8 cellular contexts compared by ENCODE assay signal in genomic region chr1:26278835-26279597, GRCh38. TPM values are rescaled to one million over a fixed set of nuclear protein-coding genes. Genes with fewer than 3 reads are reported as not detected.
A peak's percentile ranks its signal among the peaks of the same experiment; 100 is the strongest.
DNase-seq lines count a peak whose midpoint lies in the region; ATAC-seq and TF ChIP-seq lines count a peak whose summit lies in the region.

No MANE protein-coding gene starts in this region.

- in situ Hi-C loops in gastrocnemius medialis (cut with MboI; ENCODE audit: low sequenced_read_pairs in 4 of 4) = loop anchor here in 2 of 4 donors (5.0 kb wide), 1 partner anchor 43 kb away; no protein-coding TSS in a partner anchor

- H3K27me3 ChIP-seq in right atrium auricular region (no peaks in the 10 kb centered on the region), gastrocnemius medialis (no peaks in the 10 kb centered on the region)

- H3K9me3 ChIP-seq in right atrium auricular region (no peaks in the 10 kb centered on the region), gastrocnemius medialis (no peaks in the 10 kb centered on the region)

- H3K4me1 ChIP-seq in right atrium auricular region = peaks cover 0 to 93% of the 10 kb centered on the region in 2 donors
- H3K4me1 ChIP-seq in gastrocnemius medialis = peaks cover 49 to 67% of the 10 kb centered on the region in 2 donors

- TF ChIP-seq CTCF in right atrium auricular region (IDR thresholded peaks at IDR 0.05) (no peak), gastrocnemius medialis (IDR thresholded peaks at IDR 0.05 in 4 of 5, conservative IDR thresholded peaks at IDR 0.05 in 1 of 5) (no peak)

- H3K27ac ChIP-seq in right atrium auricular region = peak overlapping the region; percentile 93 to 97
- peak overlapping the region; percentile 89 to 98 (median 93) for H3K27ac ChIP-seq in gastrocnemius medialis

- intact Hi-C loops in gastrocnemius medialis (cut with DNase I; ENCODE audit: low total_unique reads) = loop anchor here (5.0 kb wide), 1 partner anchor 97 kb away; no protein-coding TSS in a partner anchor

- H3K36me3 ChIP-seq in right atrium auricular region = peaks cover 24% of the 10 kb centered on the region
- peaks cover 0 to 26% of the 10 kb centered on the region in 2 donors for H3K36me3 ChIP-seq in gastrocnemius medialis

- peak; percentile 45 to 52 for TF ChIP-seq POLR2A in gastrocnemius medialis (IDR thresholded peaks at IDR 0.05)

- DNase-seq in GM04504 (ENCODE audit: low read depth) (peak; percentile 58), NCI-H2171 treated with DMSO at 0.1 percent for 48 hours (lab: John Stamatoyannopoulos, UW) (peak; percentile 76), right atrium auricular region (ENCODE audit: low spot score) (peak; percentile 83), gastrocnemius medialis (peak in 1 of 2 donors; percentile 75), NCI-H2029 treated with DMSO at 0.1 percent for 48 hours (lab: John Stamatoyannopoulos, UW) (no peak)
- DNase-seq in activated naive CD4-positive, alpha-beta T cell treated with anti-CD3 and anti-CD28 coated beads, Interleukin-2, amount 50 U/mL, for 16 hours = peak; percentile 34

- ATAC-seq in gastrocnemius medialis (peak; percentile 32 to 35), HG03175 (IDR thresholded peaks at IDR 0.05; ENCODE audit: unreplicated experiment) (no peak), HG02885 (IDR thresholded peaks at IDR 0.05; ENCODE audit: poor library complexity, unreplicated experiment) (no peak)

- H3K4me3 ChIP-seq in right atrium auricular region (peak overlapping the region; percentile 73 to 86), gastrocnemius medialis (peak overlapping the region; percentile 75 to 84 (median 78))

RNA-seq across cellular contexts. Expression of gene SH3BGRL3, which starts 0.9 kb away (rescaled TPM):
- total RNA-seq in right atrium auricular region (10 to 100 TPM; 24.8 to 66.0 TPM), gastrocnemius medialis (10 to 100 TPM; 10.3 to 16.9 (median 13.1) TPM)

RNA-seq across cellular contexts. Expression of gene UBXN11, which starts 27.4 kb away (rescaled TPM):
- total RNA-seq in right atrium auricular region (1 to 10 TPM; 4.5 to 7.4 TPM), gastrocnemius medialis (1 to 10 TPM; 2.7 to 3.8 (median 3.4) TPM)

RNA-seq across cellular contexts. Expression of gene CD52, which starts 38.7 kb away (rescaled TPM):
- total RNA-seq in right atrium auricular region (1 to 10 TPM; 4.9 to 5.8 TPM), gastrocnemius medialis (1 to 10 TPM in 2 of 4 donors, not detected in 2; 1.4 to 2.8 TPM)

RNA-seq across cellular contexts. Expression of gene CEP85, which starts 45.0 kb away (rescaled TPM):
- 100 to 1,000 TPM in 1 of 2 donors, 10 to 100 TPM in 1; 31.2 to 104 TPM for total RNA-seq in right atrium auricular region
- total RNA-seq in gastrocnemius medialis = 10 to 100 TPM; 28.5 to 61.6 (median 41.3) TPM

Comparison
In these comparisons a context has a peak if more than half of its experiments do, and no peak if none do; other contexts are left out.
1. ATAC-seq: peak in gastrocnemius medialis (2 of 2); none in HG03175 (single experiment) and HG02885 (single experiment).